Comparison of ENCODE assay signal across 21 cellular contexts in the genomic region with DNA sequence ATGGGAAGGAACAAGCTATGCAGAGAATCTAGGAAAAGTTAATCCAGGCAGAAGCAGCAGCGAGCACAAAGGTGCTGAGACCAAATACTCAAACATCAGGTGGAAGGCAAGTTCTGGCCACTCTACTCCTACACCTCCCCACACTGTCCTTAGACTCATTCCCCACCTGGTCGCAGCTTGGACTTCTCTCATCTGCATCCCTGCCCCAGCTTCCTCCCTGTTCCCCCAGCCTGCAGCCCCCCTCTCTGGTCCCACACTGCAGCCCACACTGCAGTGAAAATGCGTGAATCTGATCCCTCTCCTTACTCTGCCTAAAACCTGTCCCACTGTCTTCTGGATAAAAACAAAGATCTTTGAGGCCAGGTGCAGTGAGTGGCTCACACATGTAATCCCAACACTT. TPM values are rescaled to one million over a fixed set of nuclear protein-coding genes. Genes with fewer than 3 reads are reported as not detected.
"Had no signal": no experiment of that assay in that cellular context is flagged by ENCODE, and none has a peak within 500 bp of the region (broad histone marks: within the 10 kb centered on the region; RNA-seq: fewer than 3 reads in every experiment).

No MANE protein-coding gene starts in this region.

- H3K27ac Mint-ChIP-seq: activated CD4-positive, alpha-beta T cell treated with anti-CD3 and anti-CD28 coated beads, Interleukin-2, amount 10 ng/mL, durations not matched to agents 7 days and 5 days; activated CD8-positive, alpha-beta T cell treated with anti-CD3 and anti-CD28 coated beads for 36 hours; activated naive CD4-positive, alpha-beta T cell treated with anti-CD3 and anti-CD28 coated beads, Interleukin-2, amount 50 U/mL, for 24 hours; T-cell; T-helper 2 cell treated with Interferon-gamma antibody and Interleukin-4, amounts not matched to agents 5 μg/mL and 100 μg/mL, for 36 hours had no signal

- H3K4me3 Mint-ChIP-seq: activated CD4-positive, alpha-beta T cell treated with anti-CD3 and anti-CD28 coated beads, Interleukin-2, amount 10 ng/mL, durations not matched to agents 7 days and 5 days; activated CD8-positive, alpha-beta T cell treated with anti-CD3 and anti-CD28 coated beads for 36 hours; activated naive CD4-positive, alpha-beta T cell treated with anti-CD3 and anti-CD28 coated beads, Interleukin-2, amount 50 U/mL, for 24 hours; immature natural killer cell; naive thymus-derived CD4-positive, alpha-beta T cell; neural crest cell; T-cell; T-helper 2 cell treated with Interferon-gamma antibody and Interleukin-4, amounts not matched to agents 5 μg/mL and 100 μg/mL, for 36 hours had no signal

- ATAC-seq: activated CD8-positive, alpha-beta T cell treated with anti-CD3 and anti-CD28 coated beads for 36 hours; naive thymus-derived CD4-positive, alpha-beta T cell had no signal

- DNase-seq: activated CD4-positive, alpha-beta T cell treated with anti-CD3 and anti-CD28 coated beads, Interleukin-2, amount 10 ng/mL, durations not matched to agents 7 days and 5 days; activated CD4-positive, CD25-positive, alpha-beta regulatory T cell treated with anti-CD3 and anti-CD28 coated beads, Interleukin-2, amount 50 U/mL, for 72 hours; activated CD8-positive, alpha-beta T cell treated with anti-CD3 and anti-CD28 coated beads for 36 hours; activated gamma-delta T cell treated with Interleukin-2 at 50 U/mL for 16 hours; brain microvascular endothelial cell; central memory CD4-positive, alpha-beta T cell; effector memory CD4-positive, alpha-beta T cell; glutamatergic neuron; immature natural killer cell; kidney glomerular epithelial cell; naive thymus-derived CD4-positive, alpha-beta T cell; occipital lobe; stimulated activated CD4-positive, alpha-beta T cell treated with anti-CD3 and anti-CD28 coated beads, Interleukin-4, amount 100 ng/mL, for 1 hour; stimulated activated naive CD4-positive, alpha-beta T cell treated with Interleukin-2 at 50 U/mL for 16 hours had no signal

- H3K27me3 Mint-ChIP-seq: activated CD8-positive, alpha-beta T cell treated with anti-CD3 and anti-CD28 coated beads for 36 hours; activated naive CD4-positive, alpha-beta T cell treated with anti-CD3 and anti-CD28 coated beads, Interleukin-2, amount 50 U/mL, for 24 hours had no signal

- H3K9me3 Mint-ChIP-seq: activated CD8-positive, alpha-beta T cell treated with anti-CD3 and anti-CD28 coated beads for 36 hours; activated naive CD4-positive, alpha-beta T cell treated with anti-CD3 and anti-CD28 coated beads, Interleukin-2, amount 50 U/mL, for 24 hours; immature natural killer cell; neural crest cell; T-cell; T-helper 2 cell treated with Interferon-gamma antibody and Interleukin-4, amounts not matched to agents 5 μg/mL and 100 μg/mL, for 36 hours had no signal

- H3K4me1 Mint-ChIP-seq: immature natural killer cell, neural crest cell had no signal

- H3K36me3 Mint-ChIP-seq: activated naive CD4-positive, alpha-beta T cell treated with anti-CD3 and anti-CD28 coated beads, Interleukin-2, amount 50 U/mL, for 24 hours; immature natural killer cell; naive thymus-derived CD4-positive, alpha-beta T cell; T-cell had no signal

RNA-seq across cellular contexts. Expression of a gene that starts 9.1 kb away (rescaled TPM):
- total RNA-seq: ascending aorta, frontal cortex, hepatocyte had no signal
